In genomic region chr4:48012819-48013218, GRCh38 we compare ENCODE assay signal across 19 cellular contexts. TPM values are rescaled to one million over a fixed set of nuclear protein-coding genes. Genes with fewer than 3 reads are reported as not detected.
"Had no signal": no experiment of that assay in that cellular context is flagged by ENCODE, and none has a peak within 500 bp of the region (broad histone marks: within the 10 kb centered on the region; RNA-seq: fewer than 3 reads in every experiment).

No MANE protein-coding gene starts in this region.

- H3K36me3 Mint-ChIP-seq: natural killer cell had no signal

- H3K9me3 Mint-ChIP-seq: activated naive CD8-positive, alpha-beta T cell treated with anti-CD3 and anti-CD28 coated beads, Interleukin-2, amount 50 U/mL, for 24 hours; natural killer cell had no signal

- H3K9me3 ChIP-seq: upper lobe of right lung had no signal

- H3K4me3 ChIP-seq: cardiac muscle cell, lung, mucosa of descending colon, upper lobe of right lung had no signal

- DNase-seq: activated CD4-positive, alpha-beta T cell treated with anti-CD3 and anti-CD28 coated beads for 4 hours; activated CD8-positive, alpha-beta T cell treated with anti-CD3 and anti-CD28 coated beads, Interleukin-2, amount 10 ng/mL, durations not matched to agents 7 days and 5 days; activated naive CD4-positive, alpha-beta T cell treated with Interleukin-2 at 50 U/mL for 16 hours; activated naive CD8-positive, alpha-beta T cell treated with anti-CD3 and anti-CD28 coated beads, Interleukin-2, amount 50 U/mL, for 24 hours; effector CD4-positive, alpha-beta T cell; hypothalamus; kidney glomerular epithelial cell; natural killer cell; stimulated activated CD4-positive, alpha-beta T cell treated with anti-CD3 and anti-CD28 coated beads, Interleukin-12 subunit alpha, Interleukin-12 subunit beta, amount 100 ng/mL, for 4 hours; stimulated activated CD4-positive, alpha-beta T cell treated with anti-CD3 and anti-CD28 coated beads, Interleukin-2, amount 100 ng/mL, for 48 hours; stimulated activated naive CD8-positive, alpha-beta T cell treated with anti-CD3 and anti-CD28 coated beads, Interleukin-15, Interleukin-2, amounts not matched to agents 100 U/mL and 50 U/mL, for 24 hours; upper lobe of right lung had no signal

- ATAC-seq: activated CD8-positive, alpha-beta T cell treated with anti-CD3 and anti-CD28 coated beads, Interleukin-2, amount 10 ng/mL, durations not matched to agents 7 days and 5 days; activated naive CD8-positive, alpha-beta T cell treated with anti-CD3 and anti-CD28 coated beads, Interleukin-2, amount 50 U/mL, for 24 hours; mucosa of descending colon; natural killer cell; stimulated activated naive CD8-positive, alpha-beta T cell treated with anti-CD3 and anti-CD28 coated beads, Interleukin-15, Interleukin-2, amounts not matched to agents 100 U/mL and 50 U/mL, for 24 hours; upper lobe of right lung had no signal

- H3K4me3 Mint-ChIP-seq: activated CD8-positive, alpha-beta T cell treated with anti-CD3 and anti-CD28 coated beads, Interleukin-2, amount 10 ng/mL, durations not matched to agents 7 days and 5 days; activated naive CD8-positive, alpha-beta T cell treated with anti-CD3 and anti-CD28 coated beads, Interleukin-2, amount 50 U/mL, for 24 hours; activated T-helper 1 cell treated with anti-CD3 and anti-CD28 coated beads, Interleukin-12 subunit alpha, Interleukin-12 subunit beta, Interleukin-2, Interleukin-4 antibody, amounts not matched to agents 30 ng/mL and 10 ng/mL and 1 ng/mL, durations not matched to agents 14 hours and 24 hours and 36 hours; natural killer cell had no signal

- H3K27ac ChIP-seq: cardiac muscle cell, epithelial cell of prostate, upper lobe of right lung had no signal

- H3K36me3 ChIP-seq: cardiac muscle cell, upper lobe of right lung had no signal

- H3K27ac Mint-ChIP-seq: activated CD8-positive, alpha-beta T cell treated with anti-CD3 and anti-CD28 coated beads, Interleukin-2, amount 10 ng/mL, durations not matched to agents 7 days and 5 days; activated naive CD8-positive, alpha-beta T cell treated with anti-CD3 and anti-CD28 coated beads, Interleukin-2, amount 50 U/mL, for 24 hours; activated T-helper 1 cell treated with anti-CD3 and anti-CD28 coated beads, Interleukin-12 subunit alpha, Interleukin-12 subunit beta, Interleukin-2, Interleukin-4 antibody, amounts not matched to agents 30 ng/mL and 10 ng/mL and 1 ng/mL, durations not matched to agents 14 hours and 24 hours and 36 hours; natural killer cell had no signal

RNA-seq across cellular contexts. Expression of gene CNGA1, which starts 3.7 kb away (rescaled TPM):
- total RNA-seq: activated CD8-positive, alpha-beta T cell treated with anti-CD3 and anti-CD28 coated beads, Interleukin-2, amount 10 ng/mL, durations not matched to agents 7 days and 5 days; activated T-helper 1 cell treated with anti-CD3 and anti-CD28 coated beads, Interleukin-12 subunit alpha, Interleukin-12 subunit beta, Interleukin-2, Interleukin-4 antibody, amounts not matched to agents 30 ng/mL and 10 ng/mL and 1 ng/mL, durations not matched to agents 14 hours and 24 hours and 36 hours; astrocyte; natural killer cell; pulmonary artery endothelial cell; upper lobe of right lung had no signal
